25 cellular contexts compared by ENCODE assay signal in the genomic region with DNA sequence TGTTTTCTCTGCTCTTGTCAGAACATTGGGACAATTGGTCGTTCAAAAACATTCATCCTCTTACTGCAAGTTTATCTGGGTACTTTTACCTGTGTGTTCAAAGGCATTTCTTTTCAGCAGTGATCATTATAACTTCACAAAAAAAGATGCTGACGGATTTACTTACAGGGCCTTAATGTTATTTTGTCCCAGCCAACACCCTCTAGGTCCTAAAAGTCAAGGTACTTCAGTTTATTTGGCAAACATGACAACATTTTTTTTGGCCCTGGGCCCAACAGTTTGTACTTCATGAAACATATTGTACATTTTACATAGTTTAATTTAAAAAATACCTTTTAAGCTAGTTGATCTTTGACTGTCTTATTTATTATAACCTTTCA.
DNase-seq lines count a peak whose midpoint lies in the region; ATAC-seq, FAIRE-seq and TF ChIP-seq lines count a peak whose summit lies in the region.
"Had no signal": no experiment of that assay in that cellular context is flagged by ENCODE, and none has a peak within 500 bp of the region (broad histone marks: within the 10 kb centered on the region; RNA-seq: fewer than 3 reads in every experiment).

No MANE protein-coding gene starts in this region.

- H3K27ac Mint-ChIP-seq in MCF 10A (ENCODE audit: low read depth, unreplicated experiment) = peak overlapping the region; percentile 70
- H3K27ac Mint-ChIP-seq in astrocyte (ENCODE audit: unreplicated experiment) = no peak overlapping the region
- H3K27ac Mint-ChIP-seq: H9, memory B cell, WTC11 had no signal

- H3K27me3 Mint-ChIP-seq in MCF 10A (ENCODE audit: insufficient read depth, unreplicated experiment) (no peaks in the 10 kb centered on the region), astrocyte (ENCODE audit: low read depth, unreplicated experiment) (no peaks in the 10 kb centered on the region)
- H3K27me3 Mint-ChIP-seq: memory B cell had no signal

- H3K36me3 Mint-ChIP-seq in MCF 10A (ENCODE audit: insufficient read depth, unreplicated experiment) (peaks cover 4% of the 10 kb centered on the region), astrocyte (ENCODE audit: low read depth, unreplicated experiment) (peaks cover 8% of the 10 kb centered on the region)

- H3K36me3 ChIP-seq in breast epithelium (no peaks in the 10 kb centered on the region), astrocyte (ENCODE audit: insufficient read depth, low read length) (no peaks in the 10 kb centered on the region), prostate gland (no peaks in the 10 kb centered on the region)
- H3K36me3 ChIP-seq: neutrophil had no signal

- H3K27me3 ChIP-seq in breast epithelium (no peaks in the 10 kb centered on the region), astrocyte (ENCODE audit: insufficient read depth, low read length) (no peaks in the 10 kb centered on the region), prostate gland (replicated peaks; ENCODE audit: insufficient read depth) (no peaks in the 10 kb centered on the region)

- H3K27ac ChIP-seq in breast epithelium (no peak overlapping the region), astrocyte (ENCODE audit: low read depth, low read length) (peak overlapping the region; percentile 37), prostate gland (no peak overlapping the region)
- H3K27ac ChIP-seq: epithelial cell of prostate, neutrophil, psoas muscle, SK-N-MC had no signal

- H3K4me1 ChIP-seq in breast epithelium = no peaks in the 10 kb centered on the region
- peaks cover 36% of the 10 kb centered on the region for H3K4me1 ChIP-seq in astrocyte (ENCODE audit: insufficient read depth, low read length)
- H3K4me1 ChIP-seq in prostate gland (replicated peaks) = peaks cover 4% of the 10 kb centered on the region
- H3K4me1 ChIP-seq: psoas muscle had no signal

- H3K4me3 Mint-ChIP-seq in MCF 10A (ENCODE audit: unreplicated experiment) (no peak overlapping the region), astrocyte (ENCODE audit: unreplicated experiment) (no peak overlapping the region)
- H3K4me3 Mint-ChIP-seq: H9, memory B cell, WTC11 had no signal

- H3K79me2 ChIP-seq in astrocyte (ENCODE audit: insufficient read depth, low read length) = no peaks in the 10 kb centered on the region

- H3K9me3 ChIP-seq in breast epithelium (no peaks in the 10 kb centered on the region), astrocyte (ENCODE audit: insufficient read depth, low read depth, low read length) (no peaks in the 10 kb centered on the region), prostate gland (no peaks in the 10 kb centered on the region)
- H3K9me3 ChIP-seq: neutrophil, psoas muscle had no signal

- no peak for ATAC-seq in esophagus mucosa
- ATAC-seq: psoas muscle, WTC11 had no signal

- H3K4me1 Mint-ChIP-seq in MCF 10A (ENCODE audit: insufficient read depth, unreplicated experiment) (peaks cover 22% of the 10 kb centered on the region), astrocyte (ENCODE audit: low read depth, unreplicated experiment) (peaks cover 32% of the 10 kb centered on the region)

- 40% methylated on average over 2 of the region's 2 CpGs for WGBS in prostate gland

- H4K20me1 ChIP-seq in astrocyte (ENCODE audit: insufficient read depth, low read length) = no peaks in the 10 kb centered on the region

- CTCF ChIA-PET in MCF 10A (lab: Yijun Ruan, JAX) = interaction anchor here (0.7 to 2.3 kb wide), 6 partner anchors 11 to 501 kb away, joined by 3 to 10 read pairs (median 4); no protein-coding TSS in a partner anchor

- intact Hi-C loops in MCF 10A (cut with micrococcal nuclease) (no loop called here), breast epithelium (cut with DNase I; ENCODE audit: low total_unique reads) (no loop called here), prostate gland (cut with DNase I) (no loop called here)

- H3K9ac ChIP-seq in astrocyte (ENCODE audit: low read length) = no peak overlapping the region

- POLR2A ChIA-PET in MCF 10A (lab: Yijun Ruan, JAX) = interaction anchor here (0.8 to 5.7 kb wide), 14 partner anchors 13 to 490 kb away, joined by 3 to 78 read pairs (median 4); a partner anchor contains a TSS

- peak overlapping the region; percentile 1 for H3K4me2 ChIP-seq in astrocyte (ENCODE audit: low read length)

- TSS peak; percentile 30 for BruUV-seq in MCF 10A (replicated peaks; lab: Mats Ljungman, UMichigan)

- H3K4me3 ChIP-seq in breast epithelium (no peak overlapping the region), astrocyte (ENCODE audit: insufficient read depth, low read depth, low read length) (no peak overlapping the region), prostate gland (no peak overlapping the region)
- H3K4me3 ChIP-seq: psoas muscle, SK-N-MC had no signal

- DNase-seq in DMS53 (lab: John Stamatoyannopoulos, UW) (peak; percentile 7), DMS53 treated with DMSO at 0.1 percent for 48 hours (lab: John Stamatoyannopoulos, UW; ENCODE audit: unreplicated experiment) (no peak), MCF 10A (ENCODE audit: unreplicated experiment) (peak; percentile 35), breast epithelium (ENCODE audit: low spot score in 2 of 2) (no peak), astrocyte (ENCODE audit: low read depth) (no peak), prostate gland (ENCODE audit: low spot score) (no peak), epidermal melanocyte (ENCODE audit: insufficient read length, low spot score) (no peak)
- DNase-seq: 8988T, COR-L47, H9, head of caudate nucleus, KG1, left cardiac atrium, NCI-H1694, NCI-H524 treated with DMSO at 0.1 percent for 48 hours, psoas muscle, T1000, trophoblast cell had no signal

- no peak overlapping the region for H2AFZ ChIP-seq in astrocyte (ENCODE audit: low read depth, low read length)

- no peak for TF ChIP-seq CTCF in MCF 10A (IDR thresholded peaks at IDR 0.05; ENCODE audit: unreplicated experiment)
- TF ChIP-seq CTCF in breast epithelium (IDR thresholded peaks at IDR 0.05) = no peak
- no peak for TF ChIP-seq CTCF in astrocyte (IDR thresholded peaks at IDR 0.05; ENCODE audit: insufficient read depth, low read depth, low read length)
- TF ChIP-seq CTCF in prostate gland (IDR thresholded peaks at IDR 0.05) = no peak

- peaks cover 7% of the 10 kb centered on the region for H3K9me3 Mint-ChIP-seq in MCF 10A (ENCODE audit: unreplicated experiment)
- peaks cover 2% of the 10 kb centered on the region for H3K9me3 Mint-ChIP-seq in astrocyte (ENCODE audit: unreplicated experiment)
- H3K9me3 Mint-ChIP-seq: H9, memory B cell had no signal

- TF ChIP-seq POLR2A in breast epithelium (IDR thresholded peaks at IDR 0.05) (no peak), prostate gland (IDR thresholded peaks at IDR 0.05) (no peak)

- FAIRE-seq in astrocyte (lab: Jason Lieb, UNC) = no peak
- FAIRE-seq: GM19239 had no signal

Comparison
In these comparisons a context has a peak if more than half of its experiments do, and no peak if none do; other contexts are left out.
1. DNase-seq: peak in DMS53 (single experiment) and MCF 10A (single experiment); none in DMS53 treated with DMSO at 0.1 percent for 48 hours (single experiment), breast epithelium (0 of 2), astrocyte (single experiment), prostate gland (single experiment) and epidermal melanocyte (single experiment).